In genomic region chr2:85394256-85394655, GRCh38 we compare ENCODE assay signal across 12 cellular contexts. TPM values are rescaled to one million over a fixed set of nuclear protein-coding genes. Genes with fewer than 3 reads are reported as not detected.
A peak's percentile ranks its signal among the peaks of the same experiment; 100 is the strongest.
DNase-seq lines count a peak whose midpoint lies in the region; ATAC-seq and TF ChIP-seq lines count a peak whose summit lies in the region.
"Had no signal": no experiment of that assay in that cellular context is flagged by ENCODE, and none has a peak within 500 bp of the region (broad histone marks: within the 10 kb centered on the region; RNA-seq: fewer than 3 reads in every experiment).

No MANE protein-coding gene starts in this region.

- H3K9me3 ChIP-seq in GM23248 (ENCODE audit: low read depth) (no peaks in the 10 kb centered on the region), esophagus squamous epithelium (no peaks in the 10 kb centered on the region), gastrocnemius medialis (no peaks in the 10 kb centered on the region), SK-N-SH (no peaks in the 10 kb centered on the region)
- H3K9me3 ChIP-seq in effector memory CD4-positive, alpha-beta T cell (ENCODE audit: control insufficient read depth, low read length): no peaks in the 10 kb centered on the region
- H3K9me3 ChIP-seq: heart left ventricle, thoracic aorta had no signal

- no peak for TF ChIP-seq POLR2A in esophagus squamous epithelium (IDR thresholded peaks at IDR 0.05)
- no peak for TF ChIP-seq POLR2A in gastrocnemius medialis (IDR thresholded peaks at IDR 0.05)

- H3K4me2 ChIP-seq in GM23248 (ENCODE audit: unreplicated experiment) (peak overlapping the region; percentile 35), SK-N-SH (no peak overlapping the region)

- no peaks in the 10 kb centered on the region for H3K27me3 ChIP-seq in GM23248 (replicated peaks; ENCODE audit: insufficient read depth)
- no peaks in the 10 kb centered on the region for H3K27me3 ChIP-seq in esophagus squamous epithelium
- no peaks in the 10 kb centered on the region for H3K27me3 ChIP-seq in gastrocnemius medialis
- no peaks in the 10 kb centered on the region for H3K27me3 ChIP-seq in effector memory CD4-positive, alpha-beta T cell (replicated peaks; ENCODE audit: control insufficient read depth, insufficient read depth, low read length, poor library complexity, severe bottlenecking)
- H3K27me3 ChIP-seq in SK-N-SH (ENCODE audit: insufficient read depth): no peaks in the 10 kb centered on the region
- H3K27me3 ChIP-seq: heart left ventricle had no signal

- CTCF ChIA-PET in SK-N-SH (lab: Yijun Ruan, JAX): interaction anchor here (1.2 to 6.0 kb wide), 3 partner anchors 25 to 162 kb away, joined by 3 to 44 read pairs (median 8); partner anchors contain the start of gene SH2D6

- intact Hi-C loops in esophagus squamous epithelium (cut with DNase I): no loop called here
- intact Hi-C loops in gastrocnemius medialis (cut with DNase I; ENCODE audit: low total_unique reads): no loop called here

- H3K27ac ChIP-seq in GM23248: peak overlapping the region; percentile 38
- peak overlapping the region in 3 of 4 donors; percentile 26 to 88 (median 39) for H3K27ac ChIP-seq in esophagus squamous epithelium
- peak overlapping the region; percentile 77 to 85 (median 82) for H3K27ac ChIP-seq in gastrocnemius medialis
- H3K27ac ChIP-seq in effector memory CD4-positive, alpha-beta T cell (ENCODE audit: insufficient read depth, low read length, poor library complexity, severe bottlenecking): no peak overlapping the region
- no peak overlapping the region for H3K27ac ChIP-seq in SK-N-SH (ENCODE audit: low read depth in 2 of 2, low read length in 1 of 2)
- H3K27ac ChIP-seq: heart left ventricle had no signal

- H3K9ac ChIP-seq in GM23248 (peak overlapping the region; percentile 16; the same call in 1 of the 2 replicates), SK-N-SH (no peak overlapping the region)

- H3K79me2 ChIP-seq in GM23248 (ENCODE audit: insufficient read depth): no peaks in the 10 kb centered on the region
- no peaks in the 10 kb centered on the region for H3K79me2 ChIP-seq in SK-N-SH (ENCODE audit: insufficient read depth)

- ATAC-seq in gastrocnemius medialis (peak; percentile 90 to 95), HG03469 (IDR thresholded peaks at IDR 0.05; ENCODE audit: unreplicated experiment) (no peak)
- ATAC-seq: heart left ventricle had no signal

- in situ Hi-C loops in GM23248 (cut with MboI) (no loop called here), gastrocnemius medialis (cut with MboI; ENCODE audit: low sequenced_read_pairs in 4 of 4) (no loop called here)

- H4K20me1 ChIP-seq in GM23248 (ENCODE audit: insufficient read depth): no peaks in the 10 kb centered on the region
- no peaks in the 10 kb centered on the region for H4K20me1 ChIP-seq in SK-N-SH (ENCODE audit: insufficient read depth)

- H3F3A ChIP-seq in GM23248 (ENCODE audit: insufficient read depth) (peaks cover 26% of the 10 kb centered on the region), SK-N-SH (replicated peaks; ENCODE audit: insufficient read depth) (no peaks in the 10 kb centered on the region)

- H3K4me1 ChIP-seq in GM23248 (ENCODE audit: insufficient read depth): peaks cover 19% of the 10 kb centered on the region
- peaks cover 11 to 56% (median 17%) of the 10 kb centered on the region in 3 donors for H3K4me1 ChIP-seq in esophagus squamous epithelium
- peaks cover 12 to 15% of the 10 kb centered on the region in 2 donors for H3K4me1 ChIP-seq in gastrocnemius medialis
- H3K4me1 ChIP-seq in effector memory CD4-positive, alpha-beta T cell (ENCODE audit: control insufficient read depth, insufficient read depth, low read length, poor library complexity, severe bottlenecking): peaks cover 5% of the 10 kb centered on the region
- H3K4me1 ChIP-seq in SK-N-SH (ENCODE audit: control insufficient read depth in 1 of 2, insufficient read depth in 2 of 2, low read depth in 1 of 2, low read length in 1 of 2): peaks cover 0 to 23% of the 10 kb centered on the region in 2 experiments; a peak in 1 of 4 replicates

- WGBS in GM23248 (ENCODE audit: low coverage in 1 of 2, low lambda C conversion rate in 2 of 2, missing lambda C conversion rate in 2 of 2), 2 experiments: 33 to 48% methylated on average over 4 of the region's 4 CpGs
- 60 to 64% methylated on average over 4 of the region's 4 CpGs for WGBS in esophagus squamous epithelium, 2 donors
- WGBS in SK-N-SH (ENCODE audit: low lambda C conversion rate): 83% methylated on average over 3 of the region's 4 CpGs

- no peak for TF ChIP-seq RAD21 in SK-N-SH (IDR thresholded peaks at IDR 0.05; ENCODE audit: low read length)

- POLR2A ChIA-PET in SK-N-SH (lab: Yijun Ruan, JAX): interaction anchor here (0.6 to 1.0 kb wide), 2 partner anchors 19 to 24 kb away, joined by 3 read pairs; partner anchors contain the start of gene SH2D6

- no peaks in the 10 kb centered on the region for H3K9me2 ChIP-seq in GM23248 (ENCODE audit: insufficient read depth)
- no peaks in the 10 kb centered on the region for H3K9me2 ChIP-seq in SK-N-SH

- peaks cover 15% of the 10 kb centered on the region for H3K36me3 ChIP-seq in GM23248 (ENCODE audit: low read depth)
- H3K36me3 ChIP-seq in esophagus squamous epithelium: peaks cover 10 to 91% (median 18%) of the 10 kb centered on the region in 3 donors
- peaks cover 0 to 18% of the 10 kb centered on the region in 2 donors for H3K36me3 ChIP-seq in gastrocnemius medialis
- H3K36me3 ChIP-seq in effector memory CD4-positive, alpha-beta T cell (ENCODE audit: control insufficient read depth, insufficient read depth, low read length): peaks cover 55% of the 10 kb centered on the region
- H3K36me3 ChIP-seq in SK-N-SH (replicated peaks in 1 of 2; ENCODE audit: control insufficient read depth in 1 of 2, insufficient read depth in 2 of 2, low read length in 1 of 2): no peaks in the 10 kb centered on the region

- no peak for DNase-seq in GM23248
- peak; percentile 90 for DNase-seq in NCI-H345 (lab: John Stamatoyannopoulos, UW)
- DNase-seq in esophagus squamous epithelium (lab: John Stamatoyannopoulos, UW): no peak
- peak; percentile 59 to 88 for DNase-seq in gastrocnemius medialis
- DNase-seq in NCI-H187 (lab: John Stamatoyannopoulos, UW): no peak
- DNase-seq in effector memory CD4-positive, alpha-beta T cell: no peak
- DNase-seq in SK-N-SH: no peak
- DNase-seq: heart left ventricle; NCI-H526 treated with DMSO at 0.1 percent for 48 hours; stimulated activated CD4-positive, alpha-beta T cell treated with anti-CD3 and anti-CD28 coated beads, Interleukin-2, amount 100 ng/mL, for 24 hours had no signal

- no peak for TF ChIP-seq EP300 in SK-N-SH (IDR thresholded peaks at IDR 0.05; ENCODE audit: borderline replicate concordance in 1 of 2, low read depth in 1 of 2, low read length in 1 of 2)

- H2AFZ ChIP-seq in GM23248 (no peak overlapping the region), SK-N-SH (ENCODE audit: low read depth) (no peak overlapping the region)

- no peak for TF ChIP-seq CTCF in esophagus squamous epithelium (IDR thresholded peaks at IDR 0.05)
- TF ChIP-seq CTCF in gastrocnemius medialis (IDR thresholded peaks at IDR 0.05 in 4 of 5, conservative IDR thresholded peaks at IDR 0.05 in 1 of 5): no peak
- no peak for TF ChIP-seq CTCF in SK-N-SH (IDR thresholded peaks at IDR 0.05)

- no peak overlapping the region for H3K4me3 ChIP-seq in GM23248
- H3K4me3 ChIP-seq in esophagus squamous epithelium: no peak overlapping the region
- H3K4me3 ChIP-seq in gastrocnemius medialis: no peak overlapping the region
- H3K4me3 ChIP-seq in effector memory CD4-positive, alpha-beta T cell (ENCODE audit: insufficient read depth, low read depth, low read length, poor library complexity, severe bottlenecking): no peak overlapping the region
- no peak overlapping the region for H3K4me3 ChIP-seq in SK-N-SH (ENCODE audit: low read depth in 2 of 2, low read length in 1 of 2)
- H3K4me3 ChIP-seq: heart left ventricle, thoracic aorta had no signal

TF ChIP-seq in SK-N-SH, 30 proteins besides CTCF, POLR2A, EP300 and RAD21 (continues in another document):
- no peak for TF ChIP-seq SIN3A (IDR thresholded peaks at IDR 0.05; ENCODE audit: borderline replicate concordance, low read depth, low read length)

RNA-seq across cellular contexts. Expression of gene CAPG, which starts 15.9 kb away (rescaled TPM):
- total RNA-seq in GM23248 (2014; rRNA removed; shearing (Covaris generic)): 223 and 249 TPM in 2 replicates
- polyA plus RNA-seq in GM23248 (2016; fragmentation: Nextera tagmentation; extraction: Ambion mirVana) (346 and 384 TPM in 2 replicates), SK-N-SH (2012; rRNA removed) (1.2 and 1.3 TPM in 2 replicates)
- total RNA-seq in esophagus squamous epithelium (100 to 1,000 TPM; 185 to 301 (median 221) TPM), gastrocnemius medialis (10 to 100 TPM; 15.9 to 35.6 (median 23.1) TPM)
- polyA plus RNA-seq in SK-N-SH (2012; cell fraction: cytosol; rRNA removed): 0.94 and 1.5 TPM in 2 replicates
- 1.4 and 2.0 TPM in 2 replicates for polyA plus RNA-seq in SK-N-SH (2012; cell fraction: nucleus; rRNA removed)

RNA-seq across cellular contexts. Expression of gene SH2D6, which starts 24.3 kb away (rescaled TPM):
- not detected in 2 replicates for total RNA-seq in GM23248 (2014; rRNA removed; shearing (Covaris generic))
- polyA plus RNA-seq in GM23248 (2016; fragmentation: Nextera tagmentation; extraction: Ambion mirVana) (0.31 TPM in 1 of 2 replicates, not detected in the other), SK-N-SH (2012; rRNA removed) (0.33 and 0.42 TPM in 2 replicates)
- total RNA-seq in esophagus squamous epithelium (under 1 TPM in 1 of 4 donors, not detected in 3; 0.50 TPM), gastrocnemius medialis (1 to 10 TPM in 1 of 4 donors, not detected in 3; 3.5 TPM)
- polyA plus RNA-seq in SK-N-SH (2012; cell fraction: cytosol; rRNA removed): 0.21 and 0.42 TPM in 2 replicates
- polyA plus RNA-seq in SK-N-SH (2012; cell fraction: nucleus; rRNA removed): 1.9 and 2.3 TPM in 2 replicates
- total RNA-seq: heart left ventricle, thoracic aorta had no signal
- polyA plus RNA-seq: heart left ventricle had no signal

RNA-seq across cellular contexts. Expression of gene ELMOD3, which starts 39.7 kb away (rescaled TPM):
- 15.4 and 23.8 TPM in 2 replicates for total RNA-seq in GM23248 (2014; rRNA removed; shearing (Covaris generic))
- polyA plus RNA-seq in GM23248 (2016; fragmentation: Nextera tagmentation; extraction: Ambion mirVana) (12.8 and 15.3 TPM in 2 replicates), SK-N-SH (2012; rRNA removed) (15.4 and 25.1 TPM in 2 replicates)
- total RNA-seq in esophagus squamous epithelium (10 to 100 TPM in 3 of 4 donors, 1 to 10 TPM in 1; 8.2 to 16.6 (median 13.7) TPM), gastrocnemius medialis (10 to 100 TPM; 15.9 to 31.7 (median 25.0) TPM)
- 7.7 and 9.2 TPM in 2 replicates for polyA plus RNA-seq in SK-N-SH (2012; cell fraction: cytosol; rRNA removed)
- polyA plus RNA-seq in SK-N-SH (2012; cell fraction: nucleus; rRNA removed): 70.2 and 88.5 TPM in 2 replicates

RNA-seq across cellular contexts. Expression of gene RETSAT, which starts 39.9 kb away (rescaled TPM):
- total RNA-seq in GM23248 (2014; rRNA removed; shearing (Covaris generic)): 46.0 and 68.6 TPM in 2 replicates
- polyA plus RNA-seq in GM23248 (2016; fragmentation: Nextera tagmentation; extraction: Ambion mirVana) (15.6 and 20.4 TPM in 2 replicates), SK-N-SH (2012; rRNA removed) (28.0 and 37.7 TPM in 2 replicates)
- total RNA-seq in esophagus squamous epithelium (10 to 100 TPM; 55.8 to 73.3 (median 66.9) TPM), gastrocnemius medialis (100 to 1,000 TPM in 3 of 4 donors, 10 to 100 TPM in 1; 62.2 to 151 (median 116) TPM)
- polyA plus RNA-seq in SK-N-SH (2012; cell fraction: cytosol; rRNA removed): 20.5 and 24.4 TPM in 2 replicates
- 33.4 and 58.1 TPM in 2 replicates for polyA plus RNA-seq in SK-N-SH (2012; cell fraction: nucleus; rRNA removed)

Comparison
In these comparisons a context has a peak if more than half of its experiments do, and no peak if none do; other contexts are left out.
1. DNase-seq: peak in NCI-H345 (single experiment) and gastrocnemius medialis (2 of 2); none in GM23248 (single experiment), esophagus squamous epithelium (single experiment), NCI-H187 (0 of 2), effector memory CD4-positive, alpha-beta T cell (0 of 3) and SK-N-SH (single experiment).
2. H3K27ac ChIP-seq: peak in GM23248 (single experiment), esophagus squamous epithelium (3 of 4) and gastrocnemius medialis (4 of 4); none in effector memory CD4-positive, alpha-beta T cell (single experiment) and SK-N-SH (0 of 2).